24 cellular contexts compared by ENCODE assay signal in genomic region chr4:118313098-118313497, GRCh38. TPM values are rescaled to one million over a fixed set of nuclear protein-coding genes. Genes with fewer than 3 reads are reported as not detected.
DNase-seq lines count a peak whose midpoint lies in the region; ATAC-seq, FAIRE-seq and TF ChIP-seq lines count a peak whose summit lies in the region.
"Had no signal": no experiment of that assay in that cellular context is flagged by ENCODE, and none has a peak within 500 bp of the region (broad histone marks: within the 10 kb centered on the region; RNA-seq: fewer than 3 reads in every experiment).

No MANE protein-coding gene starts in this region.

- no peak overlapping the region for H2BK12ac ChIP-seq in neuronal stem cell (ENCODE audit: low read length)

- H4K91ac ChIP-seq in neuronal stem cell (ENCODE audit: low read depth, low read length, poor library complexity) = no peak overlapping the region

- in situ Hi-C loops in HepG2 (cut with HindIII; ENCODE audit: extremely low pct_ligation_motif_present, low pct_unique_long_range_greater_than_20kb) = no loop called here

- CTCF ChIA-PET in HepG2 (lab: Yijun Ruan, JAX; ENCODE audit: low intra/inter-chr PET ratio, low total read pairs) = no interaction called here

- no peak for FAIRE-seq in HepG2 (lab: Jason Lieb, UNC)
- FAIRE-seq: GM12878 had no signal

- H3K36me3 ChIP-seq in HepG2 (replicated peaks in 1 of 2; ENCODE audit: control insufficient read depth in 1 of 2, insufficient read depth in 2 of 2, low read length in 2 of 2) (no peaks in the 10 kb centered on the region), right lobe of liver (no peaks in the 10 kb centered on the region), neuronal stem cell (replicated peaks in 1 of 2; ENCODE audit: control insufficient read depth in 2 of 2, insufficient read depth in 2 of 2, low read length in 2 of 2) (no peaks in the 10 kb centered on the region)
- H3K36me3 ChIP-seq: upper lobe of right lung had no signal

- H2AFZ ChIP-seq in HepG2 (ENCODE audit: low read length) (no peak overlapping the region), neuronal stem cell (ENCODE audit: low read length) (peak overlapping the region; percentile 21)

- intact Hi-C loops in HepG2 (cut with micrococcal nuclease; ENCODE audit: unreplicated experiment) (no loop called here), right lobe of liver (cut with DNase I) (no loop called here)

- H3K79me1 ChIP-seq in neuronal stem cell (ENCODE audit: low read depth, low read length) = no peaks in the 10 kb centered on the region

- H3K4me1 ChIP-seq in HepG2 (ENCODE audit: insufficient read depth, low read length) (no peaks in the 10 kb centered on the region), right lobe of liver (no peaks in the 10 kb centered on the region), neuronal stem cell (ENCODE audit: control insufficient read depth in 2 of 2, insufficient read depth in 1 of 2, low read depth in 1 of 2, low read length in 2 of 2) (no peaks in the 10 kb centered on the region)
- H3K4me1 ChIP-seq: upper lobe of right lung had no signal

- no peak for TF ChIP-seq EP300 in HepG2 (IDR thresholded peaks at IDR 0.05; ENCODE audit: low read depth in 2 of 2, low read length in 2 of 2)
- TF ChIP-seq EP300 in HepG2 (CRISPR knock-in tag; IDR thresholded peaks at IDR 0.05; ENCODE audit: borderline replicate concordance) = no peak

- TF ChIP-seq RAD21 in HepG2 (CRISPR knock-in tag; IDR thresholded peaks at IDR 0.05) = no peak

- no peak for ATAC-seq in HepG2
- no peak for ATAC-seq in right lobe of liver
- ATAC-seq in HG02970 (IDR thresholded peaks at IDR 0.05; ENCODE audit: low FRiP score, unreplicated experiment) = no peak
- ATAC-seq: GM12878, SK-N-SH treated with all-trans-retinoic acid at 6 μM for 48 hours, upper lobe of right lung had no signal

- H3K23ac ChIP-seq in neuronal stem cell (ENCODE audit: low read depth, low read length, poor library complexity) = no peak overlapping the region

- POLR2A ChIA-PET in HepG2 (lab: Yijun Ruan, JAX) = no interaction called here

- no peak overlapping the region for H3K27ac ChIP-seq in HepG2 (ENCODE audit: extremely low read length, insufficient read depth, low read length)
- H3K27ac ChIP-seq in right lobe of liver = no peak overlapping the region
- no peak overlapping the region for H3K27ac ChIP-seq in neuronal stem cell (replicated peaks; ENCODE audit: low read length)
- H3K27ac ChIP-seq: upper lobe of right lung, VCaP had no signal

- H4K8ac ChIP-seq in neuronal stem cell (ENCODE audit: low read depth, low read length) = no peak overlapping the region

- no peak overlapping the region for H2BK15ac ChIP-seq in neuronal stem cell (ENCODE audit: low read length)

- no peak overlapping the region for H2BK120ac ChIP-seq in neuronal stem cell (ENCODE audit: low read depth, low read length)

- H3K9ac ChIP-seq in HepG2 (ENCODE audit: insufficient read depth, low read depth, low read length) (no peak overlapping the region), neuronal stem cell (ENCODE audit: low read depth, low read length, poor library complexity) (no peak overlapping the region)

- no peak overlapping the region for H3K14ac ChIP-seq in neuronal stem cell (ENCODE audit: low read length)

- no TSS peak for BruUV-seq in HepG2 (replicated peaks; lab: Mats Ljungman, UMichigan)

- H4K20me1 ChIP-seq in HepG2 (ENCODE audit: insufficient read depth, low read length) = no peaks in the 10 kb centered on the region

- no peak overlapping the region for H3K18ac ChIP-seq in neuronal stem cell (ENCODE audit: low read length)

- H3K4me2 ChIP-seq in HepG2 (ENCODE audit: low read depth, low read length) (no peak overlapping the region), neuronal stem cell (ENCODE audit: insufficient read depth, low read length, poor library complexity, severe bottlenecking) (no peak overlapping the region)
- H3K4me2 ChIP-seq: smooth muscle cell had no signal

- H3K27me3 ChIP-seq in HepG2 (ENCODE audit: control insufficient read depth in 1 of 2, insufficient read depth in 2 of 2, low read length in 2 of 2) (no peaks in the 10 kb centered on the region), right lobe of liver (no peaks in the 10 kb centered on the region), neuronal stem cell (ENCODE audit: control insufficient read depth in 3 of 3, insufficient read depth in 3 of 3, low read depth in 1 of 3, low read length in 3 of 3) (no peaks in the 10 kb centered on the region)
- H3K27me3 ChIP-seq: upper lobe of right lung had no signal

- no peaks in the 10 kb centered on the region for H3K79me2 ChIP-seq in HepG2 (ENCODE audit: insufficient read depth, low read length)

- no peak for TF ChIP-seq CTCF in HepG2 (CRISPR knock-in tag; IDR thresholded peaks at IDR 0.05)
- no peak for TF ChIP-seq CTCF in right lobe of liver (IDR thresholded peaks at IDR 0.05)

- H2AK5ac ChIP-seq in neuronal stem cell (ENCODE audit: low read depth, low read length) = no peak overlapping the region

- TF ChIP-seq POLR2A in HepG2 (IDR thresholded peaks at IDR 0.05; ENCODE audit: insufficient read depth in 1 of 2, low read depth in 2 of 2, low read length in 2 of 2) (no peak), right lobe of liver (IDR thresholded peaks at IDR 0.05) (no peak)

- WGBS in HepG2 (ENCODE audit: low lambda C conversion rate) = 20% methylated on average over 2 of the region's 6 CpGs
- 68% methylated on average over 5 of the region's 6 CpGs for WGBS in right lobe of liver (ENCODE audit: insufficient coverage, low coverage, low lambda C conversion rate, missing lambda C conversion rate)
- no CpG with 5 or more reads among the region's 6 CpGs for WGBS in neuronal stem cell (ENCODE audit: extremely low coverage in 2 of 2, insufficient read length in 2 of 2, insufficient replicate concordance in 1 of 2), 2 donors

- no peaks in the 10 kb centered on the region for H3K9me3 ChIP-seq in HepG2 (ENCODE audit: low read length)
- no peaks in the 10 kb centered on the region for H3K9me3 ChIP-seq in right lobe of liver
- no peaks in the 10 kb centered on the region for H3K9me3 ChIP-seq in neuronal stem cell (replicated peaks in 1 of 2; ENCODE audit: control insufficient read depth in 2 of 2, insufficient read depth in 1 of 2, low read depth in 1 of 2, low read length in 2 of 2)
- H3K9me3 ChIP-seq: upper lobe of right lung had no signal

- no peak overlapping the region for H3K4me3 ChIP-seq in HepG2 (replicated peaks in 1 of 3; ENCODE audit: insufficient read depth in 1 of 3, low read depth in 2 of 3, low read length in 3 of 3)
- H3K4me3 ChIP-seq in right lobe of liver = no peak overlapping the region
- no peak overlapping the region for H3K4me3 ChIP-seq in neuronal stem cell (ENCODE audit: low read length in 2 of 2)
- H3K4me3 ChIP-seq: GM12878, smooth muscle cell, upper lobe of right lung had no signal

- DNase-seq in HepG2 (ENCODE audit: low spot score) (no peak), right lobe of liver (no peak), NCI-H446 (lab: John Stamatoyannopoulos, UW) (peak; percentile 67 to 88), ecto neural progenitor cell (ENCODE audit: low spot score) (peak; percentile 47), neuronal stem cell (ENCODE audit: low spot score) (no peak), NCI-H187 (lab: John Stamatoyannopoulos, UW) (no peak)
- DNase-seq in central memory CD4-positive, alpha-beta T cell = no peak
- DNase-seq: aorta; caudate nucleus; CD8-positive, alpha-beta memory T cell; DMS79; HCEC 1CT; NCI-H1105 treated with DMSO at 0.1 percent for 48 hours; NCI-H526 treated with DMSO at 0.1 percent for 48 hours; occipital lobe; RPMI8226; stimulated activated CD4-positive, alpha-beta T cell treated with anti-CD3 and anti-CD28 coated beads, Interleukin-2, amount 100 ng/mL, for 24 hours; upper lobe of right lung had no signal

- H2BK5ac ChIP-seq in neuronal stem cell (ENCODE audit: low read length) = no peak overlapping the region

- H3K4ac ChIP-seq in neuronal stem cell (ENCODE audit: low read length) = no peak overlapping the region

TF ChIP-seq in HepG2, 621 proteins besides CTCF, POLR2A, EP300 and RAD21:
- TF ChIP-seq ZNF225 (CRISPR knock-in tag; IDR thresholded peaks at IDR 0.05) (no peak), ATF7 (IDR thresholded peaks at IDR 0.05) (peak; percentile 82), ATF7 (CRISPR knock-in tag; IDR thresholded peaks at IDR 0.05) (no peak), CREB1 (IDR thresholded peaks at IDR 0.05) (peak; percentile 88), CREB1 (CRISPR knock-in tag; IDR thresholded peaks at IDR 0.05) (no peak)

RNA-seq across cellular contexts. Expression of gene PRSS12, which starts 39.7 kb away (rescaled TPM):
- total RNA-seq in HepG2 (2016; rRNA removed; fragmentation: Illumina TruSeq; extraction: Trizol) (0.02 and 0.08 TPM in 2 replicates), right lobe of liver (1 to 10 TPM in 2 of 6 experiments, under 1 TPM in 4; 0.12 to 1.4 (median 0.74) TPM)
- not detected in 2 replicates for total RNA-seq in HepG2 (2016; cell fraction: cytosol; rRNA removed; fragmentation: Illumina TruSeq; extraction: Trizol; ENCODE audit: low read depth)
- 0.04 TPM in 1 of 2 replicates, not detected in the other for total RNA-seq in HepG2 (2016; cell fraction: insoluble cytoplasmic fraction; rRNA removed; fragmentation: Illumina TruSeq; extraction: Trizol)
- total RNA-seq in HepG2 (2016; cell fraction: membrane; rRNA removed; fragmentation: Illumina TruSeq; extraction: Trizol) = not detected in 2 replicates
- not detected in 2 replicates for total RNA-seq in HepG2 (2016; cell fraction: nucleus; rRNA removed; fragmentation: Illumina TruSeq; extraction: Trizol)
- 0.03 TPM in 1 of 2 replicates, not detected in the other for polyA plus RNA-seq in HepG2 (2011; rRNA removed)
- 0.01 TPM in 1 of 2 replicates, not detected in the other for polyA plus RNA-seq in HepG2 (2011; cell fraction: cytosol; rRNA removed)
- polyA plus RNA-seq in HepG2 (2011; cell fraction: nucleus; rRNA removed) = not detected in 2 replicates
- polyA plus RNA-seq in HepG2 (2012) = 0.03 and 0.15 TPM in 2 replicates
- polyA plus RNA-seq in HepG2 (2016; cell fraction: cytosol; fragmentation: Illumina TruSeq; extraction: Trizol; ENCODE audit: low read depth) = not detected in 2 replicates
- polyA plus RNA-seq in HepG2 (2016; cell fraction: insoluble cytoplasmic fraction; fragmentation: Illumina TruSeq; extraction: Trizol; ENCODE audit: low read depth) = not detected in 2 replicates
- not detected in 2 replicates for polyA plus RNA-seq in HepG2 (2016; cell fraction: membrane; fragmentation: Illumina TruSeq; extraction: Trizol; ENCODE audit: low read depth)
- not detected in 2 replicates for polyA plus RNA-seq in HepG2 (2016; cell fraction: nucleus; fragmentation: Illumina TruSeq; extraction: Trizol; ENCODE audit: insufficient read depth, low read depth)
- 1.6 TPM in 1 of 2 replicates, not detected in the other for polyA minus RNA-seq in HepG2 (2011; rRNA and poly(A)+ RNA removed; ENCODE audit: low replicate concordance)
- not detected in 2 replicates for polyA minus RNA-seq in HepG2 (2011; cell fraction: cytosol; rRNA and poly(A)+ RNA removed)
- polyA minus RNA-seq in HepG2 (2011; cell fraction: nucleus; rRNA and poly(A)+ RNA removed) = not detected in 2 replicates
- 0.74 TPM for polyA plus RNA-seq in neuronal stem cell (2013, experiment 1 of 2)
- 0.75 TPM for polyA plus RNA-seq in neuronal stem cell (2013, experiment 2 of 2)
- total RNA-seq: CD8-positive, alpha-beta memory T cell; T-helper 2 cell treated with Interferon-gamma antibody and Interleukin-4, amounts not matched to agents 100 ng/mL and 5 ng/mL, for 36 hours had no signal
- polyA plus RNA-seq: CD8-positive, alpha-beta memory T cell had no signal

Comparison
In these comparisons a context has a peak if more than half of its experiments do, and no peak if none do; other contexts are left out.
1. DNase-seq: peak in NCI-H446 (2 of 2) and ecto neural progenitor cell (single experiment); none in HepG2 (single experiment), right lobe of liver (0 of 3), neuronal stem cell (single experiment), central memory CD4-positive, alpha-beta T cell (single experiment) and NCI-H187 (0 of 2).